In genomic region chr3:12831582-12831866, GRCh38 we compare ENCODE assay signal across 16 cellular contexts. TPM values are rescaled to one million over a fixed set of nuclear protein-coding genes. Genes with fewer than 3 reads are reported as not detected.
A peak's percentile ranks its signal among the peaks of the same experiment; 100 is the strongest.
DNase-seq lines count a peak whose midpoint lies in the region; ATAC-seq, FAIRE-seq and TF ChIP-seq lines count a peak whose summit lies in the region.
"Had no signal": no experiment of that assay in that cellular context is flagged by ENCODE, and none has a peak within 500 bp of the region (broad histone marks: within the 10 kb centered on the region; RNA-seq: fewer than 3 reads in every experiment).

No MANE protein-coding gene starts in this region.

- H3K27ac ChIP-seq in GM12878 (ENCODE audit: control insufficient read depth, insufficient read depth), result no peak overlapping the region
- H3K27ac ChIP-seq: BLaER1 had no signal

- H3K27me3 ChIP-seq in GM12878 (replicated peaks in 1 of 2; ENCODE audit: control insufficient read depth in 2 of 2, insufficient read depth in 2 of 2, low read length in 1 of 2), result no peaks in the 10 kb centered on the region
- H3K27me3 ChIP-seq: BLaER1, cardiac muscle cell had no signal

- H3K79me2 ChIP-seq in GM12878 (ENCODE audit: control insufficient read depth, insufficient read depth, low read length), result peaks cover 3% of the 10 kb centered on the region; the same call in 1 of the 2 replicates

- no peak overlapping the region for H3K9ac ChIP-seq in GM12878 (ENCODE audit: control insufficient read depth, insufficient read depth, low read length)
- H3K9ac ChIP-seq: BLaER1 had no signal

- H3K9me3 Mint-ChIP-seq in natural killer cell, result no peaks in the 10 kb centered on the region
- H3K9me3 Mint-ChIP-seq in natural killer cell treated with Interleukin-12 subunit alpha and Interleukin-12 subunit beta and Interleukin-15 and Interleukin-18, amount 100 ng/mL, for 72 hours, result no peaks in the 10 kb centered on the region
- H3K9me3 Mint-ChIP-seq: activated naive CD4-positive, alpha-beta T cell treated with anti-CD3 and anti-CD28 coated beads, Interleukin-2, amount 10 ng/mL, durations not matched to agents 7 days and 5 days; mesothelial cell of epicardium had no signal

- RAD21 ChIA-PET in GM12878 (lab: Charles Lee; ENCODE audit: unreplicated experiment), result no interaction called here

- H3K4me1 Mint-ChIP-seq in natural killer cell, result peaks cover 0 to 1% of the 10 kb centered on the region in 2 donors
- peaks cover 7 to 10% of the 10 kb centered on the region in 2 donors for H3K4me1 Mint-ChIP-seq in natural killer cell treated with Interleukin-12 subunit alpha and Interleukin-12 subunit beta and Interleukin-15 and Interleukin-18, amount 100 ng/mL, for 72 hours (ENCODE audit: low read depth in 2 of 2)
- H3K4me1 Mint-ChIP-seq: mesothelial cell of epicardium had no signal

- H3K4me3 Mint-ChIP-seq in natural killer cell, result no peak overlapping the region
- H3K4me3 Mint-ChIP-seq in natural killer cell treated with Interleukin-12 subunit alpha and Interleukin-12 subunit beta and Interleukin-15 and Interleukin-18, amount 100 ng/mL, for 72 hours, result no peak overlapping the region
- H3K4me3 Mint-ChIP-seq: activated naive CD4-positive, alpha-beta T cell treated with anti-CD3 and anti-CD28 coated beads, Interleukin-2, amount 10 ng/mL, durations not matched to agents 7 days and 5 days; mesothelial cell of epicardium had no signal

- TF ChIP-seq CTCF in natural killer cell (IDR thresholded peaks at IDR 0.05) (no peak), GM12878 (IDR thresholded peaks at IDR 0.05 in 2 of 3, conservative IDR thresholded peaks at IDR 0.05 in 1 of 3; ENCODE audit: control insufficient read depth in 2 of 3, extremely low read depth in 1 of 3, insufficient read depth in 1 of 3, low read depth in 3 of 3, low read length in 3 of 3) (no peak)

- WGBS in GM12878 (ENCODE audit: insufficient coverage, insufficient replicate concordance, low lambda C conversion rate, missing lambda C conversion rate), result 86% methylated on average over 2 of the region's 2 CpGs

- ATAC-seq in natural killer cell (no peak), GM12878 (peak; percentile 14; the same call in 2 of the 3 replicates), HG02571 (IDR thresholded peaks at IDR 0.05; ENCODE audit: unreplicated experiment) (no peak)
- ATAC-seq in natural killer cell treated with Interleukin-12 subunit alpha and Interleukin-12 subunit beta and Interleukin-15 and Interleukin-18, amount 100 ng/mL, for 72 hours, result no peak

- DNase-seq in natural killer cell, result no peak
- DNase-seq in natural killer cell treated with Interleukin-12 subunit alpha and Interleukin-12 subunit beta and Interleukin-15 and Interleukin-18, amount 100 ng/mL, for 72 hours (ENCODE audit: low spot score), result no peak
- DNase-seq in NCI-H2029 treated with DMSO at 0.1 percent for 48 hours (lab: John Stamatoyannopoulos, UW), result peak; percentile 98
- no peak for DNase-seq in GM12878 (ENCODE audit: low read depth, low spot score)
- DNase-seq in hypothalamus (lab: John Stamatoyannopoulos, UW), result no peak
- no peak for DNase-seq in frontal cortex (ENCODE audit: low spot score in 2 of 2)
- no peak for DNase-seq in ecto neural progenitor cell (ENCODE audit: low spot score)
- DNase-seq: activated naive CD4-positive, alpha-beta T cell treated with anti-CD3 and anti-CD28 coated beads, Interleukin-2, amount 10 ng/mL, durations not matched to agents 7 days and 5 days; GF-D8; NK-92 treated with Interleukin-12 subunit alpha and Interleukin-12 subunit beta, amount 100 ng/mL, for 24 hours had no signal

- in situ Hi-C loops in GM12878 (cut with MboI), result no loop called here

- H3K27ac Mint-ChIP-seq in natural killer cell, result peak overlapping the region; percentile 53 to 59
- peak overlapping the region in 1 of 2 donors; percentile 32 for H3K27ac Mint-ChIP-seq in natural killer cell treated with Interleukin-12 subunit alpha and Interleukin-12 subunit beta and Interleukin-15 and Interleukin-18, amount 100 ng/mL, for 72 hours
- H3K27ac Mint-ChIP-seq: activated naive CD4-positive, alpha-beta T cell treated with anti-CD3 and anti-CD28 coated beads, Interleukin-2, amount 10 ng/mL, durations not matched to agents 7 days and 5 days had no signal

- H3K36me3 ChIP-seq in GM12878 (ENCODE audit: control insufficient read depth in 2 of 2, insufficient read depth in 2 of 2, low read length in 1 of 2), result peaks cover 33 to 37% of the 10 kb centered on the region in 2 experiments

- no peaks in the 10 kb centered on the region for H3K36me3 Mint-ChIP-seq in natural killer cell
- H3K36me3 Mint-ChIP-seq in natural killer cell treated with Interleukin-12 subunit alpha and Interleukin-12 subunit beta and Interleukin-15 and Interleukin-18, amount 100 ng/mL, for 72 hours, result peaks cover 5% of the 10 kb centered on the region

- TF ChIP-seq RAD21 in GM12878 (IDR thresholded peaks at IDR 0.05; ENCODE audit: insufficient read depth, low read depth, low read length), result no peak

- TF ChIP-seq POLR2A in GM12878 (IDR thresholded peaks at IDR 0.05; ENCODE audit: low read depth, low read length), result no peak; the same call in 1 of the 2 replicates

- H3K9me3 ChIP-seq in GM12878 (replicated peaks; ENCODE audit: control insufficient read depth, insufficient read depth, low read length), result no peaks in the 10 kb centered on the region
- H3K9me3 ChIP-seq: BLaER1 had no signal

- H3K4me2 ChIP-seq in GM12878 (ENCODE audit: control insufficient read depth, insufficient read depth), result no peak overlapping the region
- H3K4me2 ChIP-seq: BLaER1 had no signal

- no peak overlapping the region for H3K4me3 ChIP-seq in GM12878
- H3K4me3 ChIP-seq: BLaER1, cardiac muscle cell had no signal

- H4K20me1 ChIP-seq in GM12878 (ENCODE audit: control insufficient read depth, insufficient read depth), result no peaks in the 10 kb centered on the region; the same call in none of the 2 replicates

- SMC1A ChIA-PET in GM12878 (lab: Charles Lee; ENCODE audit: uncharacterized antibody, unreplicated experiment), result no interaction called here

- BruUV-seq in GM12878 (replicated peaks; lab: Mats Ljungman, UMichigan), result no TSS peak

- POLR2A ChIA-PET in GM12878 (lab: Charles Lee), result no interaction called here

- no peak for FAIRE-seq in GM12878 (lab: Jason Lieb, UNC)
- FAIRE-seq in frontal cortex (lab: Jason Lieb, UNC), result no peak
- FAIRE-seq: endometrium, TTC549 had no signal

- TF ChIP-seq EP300 in GM12878 (IDR thresholded peaks at IDR 0.05; ENCODE audit: borderline replicate concordance in 1 of 2, control insufficient read depth in 1 of 2, low read depth in 2 of 2, low read length in 2 of 2), result no peak

- intact Hi-C loops in natural killer cell (cut with micrococcal nuclease), result no loop called here
- intact Hi-C loops in GM12878 (cut with micrococcal nuclease; ENCODE audit: unreplicated experiment), result no loop called here

- H2AFZ ChIP-seq in GM12878 (ENCODE audit: control insufficient read depth, low read depth, low read length), result no peak overlapping the region

- CTCF ChIA-PET in GM12878 (lab: Yijun Ruan, JAX), result interaction anchor here (1.0 kb wide), 1 partner anchor 11 kb away, joined by 4 read pairs; no protein-coding TSS in a partner anchor

- H3K27me3 Mint-ChIP-seq in natural killer cell (ENCODE audit: low read depth in 2 of 2), result no peaks in the 10 kb centered on the region
- H3K27me3 Mint-ChIP-seq in natural killer cell treated with Interleukin-12 subunit alpha and Interleukin-12 subunit beta and Interleukin-15 and Interleukin-18, amount 100 ng/mL, for 72 hours, result no peaks in the 10 kb centered on the region
- H3K27me3 Mint-ChIP-seq: activated naive CD4-positive, alpha-beta T cell treated with anti-CD3 and anti-CD28 coated beads, Interleukin-2, amount 10 ng/mL, durations not matched to agents 7 days and 5 days had no signal

- H3K4me1 ChIP-seq in GM12878 (ENCODE audit: control insufficient read depth, insufficient read depth, low read length), result no peaks in the 10 kb centered on the region

RNA-seq across cellular contexts. Expression of gene RPL32, which starts 9.8 kb away (rescaled TPM):
- 1,000 to 10,000 TPM; 1,034 to 1,328 (median 1,277) TPM for total RNA-seq in natural killer cell
- total RNA-seq in natural killer cell treated with Interleukin-12 subunit alpha and Interleukin-12 subunit beta and Interleukin-15 and Interleukin-18, amount 100 ng/mL, for 72 hours, result 1,000 to 10,000 TPM; 1,132 to 1,133 TPM
- total RNA-seq in GM12878 (2013; cell fraction: nucleolus; rRNA removed), result 220 and 242 TPM in 2 replicates
- 2,707 and 2,818 TPM in 2 replicates for total RNA-seq in GM12878 (2014; rRNA removed)
- 3,926 and 3,952 TPM in 2 replicates for total RNA-seq in GM12878 (2014; rRNA removed; fragmentation: Illumina TruSeq; extraction: Trizol)
- 2,298 and 2,376 TPM in 2 replicates for total RNA-seq in GM12878 (2021)
- polyA plus RNA-seq in GM12878 (2011; ENCODE audit: low read depth), result 3,831 TPM
- 3,443 and 3,447 TPM in 2 replicates for polyA plus RNA-seq in GM12878 (2011; rRNA removed)
- 2,094 and 3,074 TPM in 2 replicates for polyA plus RNA-seq in GM12878 (2011; cell fraction: cytosol; rRNA removed)
- 755 and 1,231 TPM in 2 replicates for polyA plus RNA-seq in GM12878 (2011; cell fraction: nucleus; rRNA removed)
- polyA plus RNA-seq in GM12878 (2012), result 5,378 and 5,555 TPM in 2 replicates
- 5,147 and 5,597 TPM in 2 replicates for polyA plus RNA-seq in GM12878 (2014; fragmentation: Illumina TruSeq; extraction: Trizol)
- 1,000 to 10,000 TPM; 3,252 to 3,662 TPM for polyA plus RNA-seq in GM12878 (2014; fragmentation: Nextera tagmentation; extraction: Ambion mirVana)
- polyA plus RNA-seq in GM12878 (2014; rRNA removed), result 4,075 and 4,194 TPM in 2 replicates
- polyA plus RNA-seq in GM12878 (2016; fragmentation: Nextera tagmentation; extraction: Ambion mirVana), result 1,000 to 10,000 TPM; 1,533 to 1,667 TPM
- 1,701 and 1,707 TPM in 2 replicates for polyA minus RNA-seq in GM12878 (2011; rRNA and poly(A)+ RNA removed)
- 779 and 848 TPM in 2 replicates for polyA minus RNA-seq in GM12878 (2011; cell fraction: cytosol; rRNA and poly(A)+ RNA removed)
- polyA minus RNA-seq in GM12878 (2011; cell fraction: nucleus; rRNA and poly(A)+ RNA removed), result 190 and 283 TPM in 2 replicates
- total RNA-seq in frontal cortex, result 967 TPM

RNA-seq across cellular contexts. Expression of gene CAND2, which starts 35.0 kb away (rescaled TPM):
- total RNA-seq in natural killer cell (1 to 10 TPM in 2 of 3 donors, under 1 TPM in 1; 0.52 to 1.3 (median 1.2) TPM), GM12878 (2014; rRNA removed) (0.73 and 0.82 TPM in 2 replicates), GM12878 (2014; rRNA removed; fragmentation: Illumina TruSeq; extraction: Trizol) (0.36 and 0.37 TPM in 2 replicates), GM12878 (2021) (1.6 and 1.9 TPM in 2 replicates), frontal cortex (11.4 TPM)
- total RNA-seq in natural killer cell treated with Interleukin-12 subunit alpha and Interleukin-12 subunit beta and Interleukin-15 and Interleukin-18, amount 100 ng/mL, for 72 hours, result under 1 TPM; 0.45 to 0.62 TPM
- total RNA-seq in GM12878 (2013; cell fraction: nucleolus; rRNA removed), result 0.46 and 1.2 TPM in 2 replicates
- 0.14 TPM for polyA plus RNA-seq in GM12878 (2011; ENCODE audit: low read depth)
- polyA plus RNA-seq in GM12878 (2011; rRNA removed) (0.03 and 0.10 TPM in 2 replicates), GM12878 (2014; fragmentation: Illumina TruSeq; extraction: Trizol) (0.06 and 0.40 TPM in 2 replicates), GM12878 (2014; fragmentation: Nextera tagmentation; extraction: Ambion mirVana) (under 1 TPM; 0.03 to 0.11 TPM), GM12878 (2014; rRNA removed) (0.61 and 0.82 TPM in 2 replicates), GM12878 (2016; fragmentation: Nextera tagmentation; extraction: Ambion mirVana) (1 to 10 TPM in 1 of 2 experiments, under 1 TPM in 1; 0.64 to 1.0 TPM)
- polyA plus RNA-seq in GM12878 (2011; cell fraction: cytosol; rRNA removed), result 0.04 and 0.07 TPM in 2 replicates
- 0.15 and 0.41 TPM in 2 replicates for polyA plus RNA-seq in GM12878 (2011; cell fraction: nucleus; rRNA removed)
- polyA plus RNA-seq in GM12878 (2012), result 0.24 and 0.32 TPM in 2 replicates
- polyA minus RNA-seq in GM12878 (2011; rRNA and poly(A)+ RNA removed), result 0.10 TPM in 1 of 2 replicates, not detected in the other
- polyA minus RNA-seq in GM12878 (2011; cell fraction: cytosol; rRNA and poly(A)+ RNA removed), result not detected in 2 replicates
- not detected in 2 replicates for polyA minus RNA-seq in GM12878 (2011; cell fraction: nucleus; rRNA and poly(A)+ RNA removed)
